Comparison of ENCODE assay signal across 19 cellular contexts in the genomic region with DNA sequence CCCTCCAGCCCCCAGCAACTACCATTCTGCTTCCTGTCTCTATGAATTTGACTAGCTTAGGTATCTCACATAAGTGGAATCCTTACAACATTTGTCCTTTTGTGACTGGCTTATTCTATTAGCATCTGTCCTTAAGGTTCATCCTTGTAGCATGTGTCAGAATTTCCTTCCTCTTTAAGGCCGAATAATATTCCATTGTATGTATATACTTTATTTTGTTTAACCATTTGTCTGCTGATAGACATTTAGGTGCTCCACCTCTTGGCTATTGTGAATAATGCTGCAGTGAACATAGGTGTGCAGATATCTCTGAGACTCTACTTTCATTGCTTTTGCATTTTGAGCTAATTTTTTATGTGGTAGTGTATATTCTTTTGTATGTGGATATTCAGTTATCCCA.
A peak's percentile ranks its signal among the peaks of the same experiment; 100 is the strongest.
DNase-seq lines count a peak whose midpoint lies in the region; ATAC-seq, FAIRE-seq and TF ChIP-seq lines count a peak whose summit lies in the region.
"Had no signal": no experiment of that assay in that cellular context is flagged by ENCODE, and none has a peak within 500 bp of the region (broad histone marks: within the 10 kb centered on the region; RNA-seq: fewer than 3 reads in every experiment).

No MANE protein-coding gene starts in this region.

- H3K36me3 Mint-ChIP-seq in nephron progenitor cell (ENCODE audit: low read depth): peaks cover 51% of the 10 kb centered on the region

- peak overlapping the region; percentile 13 for H3K27ac Mint-ChIP-seq in nephron progenitor cell
- H3K27ac Mint-ChIP-seq: GM23338 had no signal

- H3K9me3 Mint-ChIP-seq in nephron progenitor cell: peaks cover 33% of the 10 kb centered on the region
- H3K9me3 Mint-ChIP-seq: CD4-positive, alpha-beta memory T cell had no signal

- H3K27me3 Mint-ChIP-seq in nephron progenitor cell (ENCODE audit: low read depth, poor library complexity): no peaks in the 10 kb centered on the region
- H3K27me3 Mint-ChIP-seq: CD4-positive, alpha-beta memory T cell had no signal

- no peak for TF ChIP-seq POLR2A in HepG2 (IDR thresholded peaks at IDR 0.05; ENCODE audit: insufficient read depth in 1 of 2, low read depth in 2 of 2, low read length in 2 of 2)
- no peak for TF ChIP-seq POLR2A in right lobe of liver (IDR thresholded peaks at IDR 0.05)

- CTCF ChIA-PET in HepG2 (lab: Yijun Ruan, JAX; ENCODE audit: low intra/inter-chr PET ratio, low total read pairs) (no interaction called here), SK-N-SH (lab: Yijun Ruan, JAX) (interaction anchor here (1.0 to 2.1 kb wide), 5 partner anchors 12 to 95 kb away, joined by 3 to 7 read pairs (median 3); no protein-coding TSS in a partner anchor)

- ATAC-seq in HepG2 (no peak), right lobe of liver (no peak), GM19455 (IDR thresholded peaks at IDR 0.05; ENCODE audit: unreplicated experiment) (no peak)
- ATAC-seq: GM23338, HCT116 had no signal

- H3K4me1 ChIP-seq in HepG2 (ENCODE audit: insufficient read depth, low read length) (peaks cover 26% of the 10 kb centered on the region), right lobe of liver (peaks cover 0 to 8% (median 0%) of the 10 kb centered on the region in 4 donors), Loucy (ENCODE audit: insufficient read depth, low read length, poor library complexity, severe bottlenecking) (peaks cover 3% of the 10 kb centered on the region), SK-N-SH (ENCODE audit: control insufficient read depth in 1 of 2, insufficient read depth in 2 of 2, low read depth in 1 of 2, low read length in 1 of 2) (no peaks in the 10 kb centered on the region)

- DNase-seq in HepG2 (ENCODE audit: low spot score): no peak
- DNase-seq in right lobe of liver: no peak
- peak; percentile 17 for DNase-seq in dermis blood vessel endothelial cell
- DNase-seq in nephron progenitor cell: no peak
- no peak for DNase-seq in SK-N-SH
- no peak for DNase-seq in activated naive CD4-positive, alpha-beta T cell (lab: John Stamatoyannopoulos, UW)
- DNase-seq: C1 segment of cervical spinal cord; CD4-positive, alpha-beta memory T cell; COR-L47; DMS153; DND-41; H9 had no signal

- H3K9me2 ChIP-seq in Loucy (replicated peaks; ENCODE audit: low read depth, low read length) (no peaks in the 10 kb centered on the region), SK-N-SH (no peaks in the 10 kb centered on the region)

- H3F3A ChIP-seq in Loucy (ENCODE audit: low read depth) (no peaks in the 10 kb centered on the region; the same call in 1 of the 2 replicates), SK-N-SH (replicated peaks; ENCODE audit: insufficient read depth) (peaks cover 23% of the 10 kb centered on the region)

- no peak overlapping the region for H3K27ac ChIP-seq in HepG2 (ENCODE audit: extremely low read length, insufficient read depth, low read length)
- no peak overlapping the region for H3K27ac ChIP-seq in right lobe of liver
- no peak overlapping the region for H3K27ac ChIP-seq in SK-N-SH (ENCODE audit: low read depth in 2 of 2, low read length in 1 of 2)

- H3K4me3 ChIP-seq in HepG2 (replicated peaks in 1 of 3; ENCODE audit: insufficient read depth in 1 of 3, low read depth in 2 of 3, low read length in 3 of 3): no peak overlapping the region
- no peak overlapping the region for H3K4me3 ChIP-seq in right lobe of liver
- H3K4me3 ChIP-seq in Loucy (ENCODE audit: low read length, poor library complexity, severe bottlenecking): no peak overlapping the region
- H3K4me3 ChIP-seq in SK-N-SH (ENCODE audit: low read depth in 2 of 2, low read length in 1 of 2): no peak overlapping the region
- H3K4me3 ChIP-seq: GM23338 had no signal

- H4K20me1 ChIP-seq in HepG2 (ENCODE audit: insufficient read depth, low read length): no peaks in the 10 kb centered on the region
- no peaks in the 10 kb centered on the region for H4K20me1 ChIP-seq in Loucy (ENCODE audit: insufficient read depth, low read length, poor library complexity, severe bottlenecking)
- peaks cover 61% of the 10 kb centered on the region for H4K20me1 ChIP-seq in SK-N-SH (ENCODE audit: insufficient read depth)

- H3K4me3 Mint-ChIP-seq in nephron progenitor cell: no peak overlapping the region
- H3K4me3 Mint-ChIP-seq: CD4-positive, alpha-beta memory T cell; GM23338; H9 had no signal

- H3K27me3 ChIP-seq in HepG2 (ENCODE audit: control insufficient read depth in 1 of 2, insufficient read depth in 2 of 2, low read length in 2 of 2) (no peaks in the 10 kb centered on the region), right lobe of liver (no peaks in the 10 kb centered on the region), Loucy (ENCODE audit: insufficient read depth, low read length, poor library complexity, severe bottlenecking) (no peaks in the 10 kb centered on the region), SK-N-SH (ENCODE audit: insufficient read depth) (no peaks in the 10 kb centered on the region)

- H3K4me2 ChIP-seq in HepG2 (ENCODE audit: low read depth, low read length): no peak overlapping the region
- no peak overlapping the region for H3K4me2 ChIP-seq in Loucy (ENCODE audit: low read depth, low read length, poor library complexity, severe bottlenecking)
- H3K4me2 ChIP-seq in SK-N-SH: no peak overlapping the region
- H3K4me2 ChIP-seq: GM23338 had no signal

- in situ Hi-C loops in HepG2 (cut with HindIII; ENCODE audit: extremely low pct_ligation_motif_present, low pct_unique_long_range_greater_than_20kb): no loop called here

- H3K36me3 ChIP-seq in HepG2 (replicated peaks in 1 of 2; ENCODE audit: control insufficient read depth in 1 of 2, insufficient read depth in 2 of 2, low read length in 2 of 2): no peaks in the 10 kb centered on the region; a peak in 2 of 5 replicates
- no peaks in the 10 kb centered on the region for H3K36me3 ChIP-seq in right lobe of liver
- peaks cover 6% of the 10 kb centered on the region; the same call in 1 of the 2 replicates for H3K36me3 ChIP-seq in Loucy (ENCODE audit: insufficient read depth, low read length)
- H3K36me3 ChIP-seq in SK-N-SH (replicated peaks in 1 of 2; ENCODE audit: control insufficient read depth in 1 of 2, insufficient read depth in 2 of 2, low read length in 1 of 2): peaks cover 7 to 51% of the 10 kb centered on the region in 2 experiments

- H3K9ac ChIP-seq in HepG2 (ENCODE audit: insufficient read depth, low read depth, low read length) (no peak overlapping the region), Loucy (ENCODE audit: low read depth, low read length, poor library complexity, severe bottlenecking) (no peak overlapping the region), SK-N-SH (no peak overlapping the region)

- H3K79me2 ChIP-seq in HepG2 (ENCODE audit: insufficient read depth, low read length) (peaks cover 12% of the 10 kb centered on the region), Loucy (ENCODE audit: insufficient read depth, low read length) (peaks cover 38% of the 10 kb centered on the region), SK-N-SH (ENCODE audit: insufficient read depth) (peaks cover 100% of the 10 kb centered on the region)

- H2AFZ ChIP-seq in HepG2 (ENCODE audit: low read length) (no peak overlapping the region), Loucy (ENCODE audit: low read length) (no peak overlapping the region), SK-N-SH (ENCODE audit: low read depth) (no peak overlapping the region)
- H2AFZ ChIP-seq: GM23338 had no signal

- POLR2A ChIA-PET in HepG2 (lab: Yijun Ruan, JAX) (no interaction called here), SK-N-SH (lab: Yijun Ruan, JAX) (no interaction called here)

- TF ChIP-seq RAD21 in HepG2 (CRISPR knock-in tag; IDR thresholded peaks at IDR 0.05) (no peak), SK-N-SH (IDR thresholded peaks at IDR 0.05; ENCODE audit: low read length) (no peak)

- FAIRE-seq in HepG2 (lab: Jason Lieb, UNC): no peak
- FAIRE-seq: G401.6, GM12892, GM19239 had no signal

- WGBS in HepG2 (ENCODE audit: low lambda C conversion rate): 100% methylated on average over 1 of the region's 1 CpG
- 59% methylated on average over 1 of the region's 1 CpG for WGBS in right lobe of liver (ENCODE audit: insufficient coverage, low coverage, low lambda C conversion rate, missing lambda C conversion rate)
- 75% methylated on average over 1 of the region's 1 CpG for WGBS in SK-N-SH (ENCODE audit: low lambda C conversion rate)

- TF ChIP-seq EP300 in HepG2 (IDR thresholded peaks at IDR 0.05; ENCODE audit: low read depth in 2 of 2, low read length in 2 of 2) (no peak), HepG2 (CRISPR knock-in tag; IDR thresholded peaks at IDR 0.05; ENCODE audit: borderline replicate concordance) (no peak), SK-N-SH (IDR thresholded peaks at IDR 0.05; ENCODE audit: borderline replicate concordance in 1 of 2, low read depth in 1 of 2, low read length in 1 of 2) (no peak)

- no peaks in the 10 kb centered on the region for H3K4me1 Mint-ChIP-seq in nephron progenitor cell

- intact Hi-C loops in HepG2 (cut with micrococcal nuclease; ENCODE audit: unreplicated experiment): no loop called here
- intact Hi-C loops in right lobe of liver (cut with DNase I): no loop called here

- TF ChIP-seq CTCF in HepG2 (CRISPR knock-in tag; IDR thresholded peaks at IDR 0.05): no peak
- no peak for TF ChIP-seq CTCF in right lobe of liver (IDR thresholded peaks at IDR 0.05)
- peak; percentile 33; the same call in 1 of the 2 replicates for TF ChIP-seq CTCF in Loucy (conservative IDR thresholded peaks at IDR 0.05; ENCODE audit: low read length)
- no peak for TF ChIP-seq CTCF in nephron progenitor cell (IDR thresholded peaks at IDR 0.05)
- TF ChIP-seq CTCF in SK-N-SH (IDR thresholded peaks at IDR 0.05): no peak

- no peaks in the 10 kb centered on the region for H3K9me3 ChIP-seq in HepG2 (ENCODE audit: low read length)
- no peaks in the 10 kb centered on the region for H3K9me3 ChIP-seq in right lobe of liver
- peaks cover 2% of the 10 kb centered on the region; the same call in 1 of the 2 replicates for H3K9me3 ChIP-seq in Loucy (ENCODE audit: insufficient read depth, low read depth, low read length)
- peaks cover 4% of the 10 kb centered on the region; the same call in 1 of the 2 replicates for H3K9me3 ChIP-seq in SK-N-SH

- BruUV-seq in HepG2 (replicated peaks; lab: Mats Ljungman, UMichigan): no TSS peak

TF ChIP-seq in HepG2, 621 proteins besides CTCF, POLR2A, EP300 and RAD21 (continues in another document):
- TF ChIP-seq ZNF652 (CRISPR knock-in tag; IDR thresholded peaks at IDR 0.05; ENCODE audit: borderline replicate concordance, low read depth): peak; percentile 86

TF ChIP-seq in SK-N-SH, 30 proteins besides CTCF, POLR2A, EP300 and RAD21:
- TF ChIP-seq RFX5 (IDR thresholded peaks at IDR 0.05; ENCODE audit: low read length) (no peak), SMC3 (IDR thresholded peaks at IDR 0.05; ENCODE audit: low read depth, low read length) (no peak), TAF1 (IDR thresholded peaks at IDR 0.05; ENCODE audit: borderline replicate concordance, low read depth, low read length) (no peak)
- TF ChIP-seq, protein P1, sequence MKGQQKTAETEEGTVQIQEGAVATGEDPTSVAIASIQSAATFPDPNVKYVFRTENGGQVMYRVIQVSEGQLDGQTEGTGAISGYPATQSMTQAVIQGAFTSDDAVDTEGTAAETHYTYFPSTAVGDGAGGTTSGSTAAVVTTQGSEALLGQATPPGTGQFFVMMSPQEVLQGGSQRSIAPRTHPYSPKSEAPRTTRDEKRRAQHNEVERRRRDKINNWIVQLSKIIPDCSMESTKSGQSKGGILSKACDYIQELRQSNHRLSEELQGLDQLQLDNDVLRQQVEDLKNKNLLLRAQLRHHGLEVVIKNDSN (IDR thresholded peaks at IDR 0.05; ENCODE audit: borderline replicate concordance, low read depth): no peak
TF ChIP-seq in SK-N-SH: peak in this region for 0.
